In genomic region chr1:153610334-153611023, GRCh38 we compare ENCODE assay signal across 7 cellular contexts. TPM values are rescaled to one million over a fixed set of nuclear protein-coding genes. Genes with fewer than 3 reads are reported as not detected.
A peak's percentile ranks its signal among the peaks of the same experiment; 100 is the strongest.
DNase-seq lines count a peak whose midpoint lies in the region; TF ChIP-seq lines count a peak whose summit lies in the region.
"Had no signal": no experiment of that assay in that cellular context is flagged by ENCODE, and none has a peak within 500 bp of the region (broad histone marks: within the 10 kb centered on the region; RNA-seq: fewer than 3 reads in every experiment).

No MANE protein-coding gene starts in this region.

- H3K4me1 Mint-ChIP-seq in chondrocyte (ENCODE audit: low read depth) = peaks cover 48% of the 10 kb centered on the region

- H3K9me3 Mint-ChIP-seq in chondrocyte (ENCODE audit: low read depth) = no peaks in the 10 kb centered on the region

- H3K27me3 ChIP-seq in parathyroid adenoma (ENCODE audit: control insufficient read depth, insufficient read depth, low read length) = no peaks in the 10 kb centered on the region

- H3K27me3 Mint-ChIP-seq in chondrocyte (ENCODE audit: low read depth) = no peaks in the 10 kb centered on the region

- H3K27ac ChIP-seq in parathyroid adenoma = peak overlapping the region; percentile 79

- peaks cover 5% of the 10 kb centered on the region for H3K79me2 ChIP-seq in parathyroid adenoma

- TF ChIP-seq CTCF in chondrocyte (IDR thresholded peaks at IDR 0.05) = no peak
- TF ChIP-seq CTCF in parathyroid adenoma (IDR thresholded peaks at IDR 0.05) = no peak

- H3K27ac Mint-ChIP-seq in chondrocyte (ENCODE audit: unreplicated experiment) = peak overlapping the region; percentile 27

- peaks cover 25% of the 10 kb centered on the region for H3K4me1 ChIP-seq in parathyroid adenoma

- H3K4me3 Mint-ChIP-seq in chondrocyte (ENCODE audit: unreplicated experiment) = peak overlapping the region; percentile 9

- H3K4me2 ChIP-seq in parathyroid adenoma (ENCODE audit: low read length) = peak overlapping the region; percentile 37

- peaks cover 4% of the 10 kb centered on the region for H3K36me3 Mint-ChIP-seq in chondrocyte (ENCODE audit: low read depth)

- H3K9ac ChIP-seq in parathyroid adenoma = no peak overlapping the region

- no peak overlapping the region for H3K4me3 ChIP-seq in parathyroid adenoma (ENCODE audit: low read depth, low read length)

- H3K36me3 ChIP-seq in parathyroid adenoma (ENCODE audit: control insufficient read depth, insufficient read depth, low read length) = no peaks in the 10 kb centered on the region

- H2AFZ ChIP-seq in parathyroid adenoma = no peak overlapping the region

- peak; percentile 57 for DNase-seq in HCEC 1CT
- no peak for DNase-seq in chondrocyte (ENCODE audit: low spot score)
- no peak for DNase-seq in hippocampal formation (lab: John Stamatoyannopoulos, UW)
- no peak for DNase-seq in NCI-H1930 (lab: John Stamatoyannopoulos, UW)
- no peak for DNase-seq in 8988T
- DNase-seq: stimulated activated CD8-positive, alpha-beta memory T cell treated with anti-CD3 and anti-CD28 coated beads, Interleukin-4, amount 100 ng/mL, for 48 hours had no signal

- H3K9me3 ChIP-seq in parathyroid adenoma (ENCODE audit: control insufficient read depth, low read length) = no peaks in the 10 kb centered on the region

RNA-seq across cellular contexts. Expression of gene S100A16, which starts 2.5 kb away (rescaled TPM):
- total RNA-seq in chondrocyte = 111 to 122 TPM (median 115 TPM) in 3 replicates

RNA-seq across cellular contexts. Expression of gene S100A14, which starts 5.6 kb away (rescaled TPM):
- not detected in 3 replicates for total RNA-seq in chondrocyte

RNA-seq across cellular contexts. Expression of gene S100A13, which starts 16.8 kb away (rescaled TPM):
- total RNA-seq in chondrocyte = 98.2 to 113 TPM (median 98.4 TPM) in 3 replicates

RNA-seq across cellular contexts. Expression of gene S100A1, which starts 17.8 kb away (rescaled TPM):
- total RNA-seq in chondrocyte = 1.2 to 1.5 TPM (median 1.3 TPM) in 3 replicates

RNA-seq across cellular contexts. Expression of gene CHTOP, which starts 23.4 kb away (rescaled TPM):
- 44.4 to 56.9 TPM (median 47.9 TPM) in 3 replicates for total RNA-seq in chondrocyte
